28 cellular contexts compared by ENCODE assay signal in genomic region chr12:62769076-62769619, GRCh38.
"Had no signal": no experiment of that assay in that cellular context is flagged by ENCODE, and none has a peak within 500 bp of the region (broad histone marks: within the 10 kb centered on the region; RNA-seq: fewer than 3 reads in every experiment).

No MANE protein-coding gene starts in this region.

- H3K9me3 Mint-ChIP-seq: mesothelial cell of epicardium; naive B cell; natural killer cell treated with Interleukin-12 subunit alpha and Interleukin-12 subunit beta and Interleukin-15 and Interleukin-18, amount 100 ng/mL, for 72 hours; stimulated activated naive B cell treated with anti-CD40 and anti-IgM and Interleukin-4, amounts not matched to agents 10 μg/mL and 1 μg/mL and 100 μg/mL, for 72 hours had no signal

- H3K27me3 Mint-ChIP-seq: stimulated activated naive B cell treated with anti-CD40 and anti-IgM and Interleukin-4, amounts not matched to agents 10 μg/mL and 1 μg/mL and 100 μg/mL, for 72 hours had no signal

- H3K27me3 ChIP-seq: left lung, ovary, right atrium auricular region, right lobe of liver, stomach, testis, thyroid gland, transverse colon, upper lobe of left lung, vagina had no signal

- DNase-seq: hippocampal formation; kidney glomerular epithelial cell; left cardiac atrium; left lung; lower lobe of right lung; mammary epithelial cell; mesenchymal stem cell; naive B cell; ovary; right lobe of liver; stimulated activated CD4-positive, alpha-beta T cell treated with anti-CD3 and anti-CD28 coated beads, Interleukin-12 subunit alpha, Interleukin-12 subunit beta, amount 100 ng/mL, for 4 hours; stimulated activated CD4-positive, alpha-beta T cell treated with anti-CD3 and anti-CD28 coated beads, Interleukin-15, amount 100 ng/mL, for 24 hours; stimulated activated CD4-positive, alpha-beta T cell treated with anti-CD3 and anti-CD28 coated beads, Interleukin-2, amount 100 ng/mL, for 24 hours; stimulated activated CD4-positive, alpha-beta T cell treated with anti-CD3 and anti-CD28 coated beads, Interleukin-4, amount 100 ng/mL, for 1 hour; stimulated activated naive B cell treated with anti-CD40 and anti-IgM and Interleukin-4, amounts not matched to agents 10 μg/mL and 1 μg/mL and 100 μg/mL, for 72 hours; stimulated activated naive CD8-positive, alpha-beta T cell treated with anti-CD3 and anti-CD28 coated beads, Interleukin-15, Interleukin-2, amounts not matched to agents 100 U/mL and 50 U/mL, for 24 hours; stomach; testis; thyroid gland; transverse colon; upper lobe of left lung had no signal

- H3K27ac ChIP-seq: left lung, lower lobe of right lung, ovary, right atrium auricular region, right lobe of liver, skin epidermis, stomach, testis, thyroid gland, transverse colon, upper lobe of left lung, vagina had no signal

- H3K36me3 ChIP-seq: left lung, lower lobe of right lung, ovary, right atrium auricular region, right lobe of liver, stomach, thyroid gland, transverse colon, upper lobe of left lung, vagina had no signal

- H3K9me3 ChIP-seq: left lung, lower lobe of right lung, ovary, right atrium auricular region, right lobe of liver, stomach, testis, thyroid gland, transverse colon, upper lobe of left lung, vagina had no signal

- H3K4me3 ChIP-seq: left lung, lower lobe of right lung, ovary, right atrium auricular region, right lobe of liver, skin epidermis, stomach, testis, thyroid gland, transverse colon, upper lobe of left lung, vagina had no signal

- H3K4me3 Mint-ChIP-seq: mesothelial cell of epicardium; naive B cell; natural killer cell treated with Interleukin-12 subunit alpha and Interleukin-12 subunit beta and Interleukin-15 and Interleukin-18, amount 100 ng/mL, for 72 hours; stimulated activated naive B cell treated with anti-CD40 and anti-IgM and Interleukin-4, amounts not matched to agents 10 μg/mL and 1 μg/mL and 100 μg/mL, for 72 hours had no signal

- H3K4me1 Mint-ChIP-seq: naive B cell; stimulated activated naive B cell treated with anti-CD40 and anti-IgM and Interleukin-4, amounts not matched to agents 10 μg/mL and 1 μg/mL and 100 μg/mL, for 72 hours had no signal

- FAIRE-seq: keratinocyte had no signal

- H3K4me1 ChIP-seq: left lung, lower lobe of right lung, right lobe of liver, transverse colon, upper lobe of left lung, vagina had no signal

- H3K27ac Mint-ChIP-seq: mesothelial cell of epicardium; naive B cell; natural killer cell treated with Interleukin-12 subunit alpha and Interleukin-12 subunit beta and Interleukin-15 and Interleukin-18, amount 100 ng/mL, for 72 hours; progenitor cell of endocrine pancreas had no signal

- H3K36me3 Mint-ChIP-seq: mesothelial cell of epicardium; naive B cell; natural killer cell treated with Interleukin-12 subunit alpha and Interleukin-12 subunit beta and Interleukin-15 and Interleukin-18, amount 100 ng/mL, for 72 hours; stimulated activated naive B cell treated with anti-CD40 and anti-IgM and Interleukin-4, amounts not matched to agents 10 μg/mL and 1 μg/mL and 100 μg/mL, for 72 hours had no signal

- ATAC-seq: left lung; lower lobe of right lung; natural killer cell treated with Interleukin-12 subunit alpha and Interleukin-12 subunit beta and Interleukin-15 and Interleukin-18, amount 100 ng/mL, for 72 hours; stimulated activated naive B cell treated with anti-CD40 and anti-IgM and Interleukin-4, amounts not matched to agents 10 μg/mL and 1 μg/mL and 100 μg/mL, for 72 hours; stimulated activated naive CD8-positive, alpha-beta T cell treated with anti-CD3 and anti-CD28 coated beads, Interleukin-15, Interleukin-2, amounts not matched to agents 100 U/mL and 50 U/mL, for 24 hours had no signal
